In genomic region chr15:99734040-99734291, GRCh38 we compare ENCODE assay signal across 7 cellular contexts. TPM values are rescaled to one million over a fixed set of nuclear protein-coding genes. Genes with fewer than 3 reads are reported as not detected.
DNase-seq lines count a peak whose midpoint lies in the region; ATAC-seq and TF ChIP-seq lines count a peak whose summit lies in the region.
"Not testable (repeated sequence)": the region's sequence is repeated elsewhere in the genome, so short reads cannot be mapped to it uniquely, and the experiment has no call there.

No MANE protein-coding gene starts in this region.

- H3K4me3 ChIP-seq in HCT116 (replicated peaks in 1 of 2; ENCODE audit: low read depth in 1 of 2, low read length in 2 of 2) (peak overlapping the region; percentile 42 to 73; a peak in 3 of 4 replicates), ectodermal cell (ENCODE audit: insufficient read depth, low read depth, low read length) (peak overlapping the region; percentile 83), iPS-18a (ENCODE audit: low read length) (peak overlapping the region; percentile 57), smooth muscle cell (peak overlapping the region; percentile 85)
- H3K4me3 ChIP-seq in RWPE2 (ENCODE audit: severe bottlenecking): not testable (repeated sequence)

- not testable (repeated sequence) for H3K9me3 Mint-ChIP-seq in activated T-helper 2 cell treated with anti-CD3 and anti-CD28 coated beads, Interferon-gamma antibody, Interleukin-2, Interleukin-4, amounts not matched to agents 10 μg/mL and 5 μg/mL and 100 μg/mL, durations not matched to agents 14 hours and 24 hours and 36 hours; nephron progenitor cell

- H3K9me3 ChIP-seq in HCT116 (ENCODE audit: control insufficient read depth in 1 of 2, insufficient read depth in 1 of 2, low read depth in 1 of 2, low read length in 2 of 2); RWPE2 (ENCODE audit: severe bottlenecking); ectodermal cell (ENCODE audit: control insufficient read depth, low read length); iPS-18a (ENCODE audit: control insufficient read depth, low read depth, low read length); smooth muscle cell (replicated peaks; ENCODE audit: low read depth): not testable (repeated sequence)

- H3K4me1 ChIP-seq in HCT116 (ENCODE audit: control insufficient read depth in 1 of 2, insufficient read depth in 2 of 2, low read length in 2 of 2) (peaks cover 3 to 13% of the 10 kb centered on the region in 2 experiments; a peak in 3 of 4 replicates), iPS-18a (ENCODE audit: control insufficient read depth, low read depth, low read length) (peaks cover 17% of the 10 kb centered on the region)
- H3K4me1 ChIP-seq in RWPE2 (ENCODE audit: insufficient read depth, poor library complexity, severe bottlenecking); ectodermal cell (ENCODE audit: control insufficient read depth, insufficient read depth, low read length); smooth muscle cell (ENCODE audit: low read depth): not testable (repeated sequence)

- H3K27ac Mint-ChIP-seq in activated T-helper 2 cell treated with anti-CD3 and anti-CD28 coated beads, Interferon-gamma antibody, Interleukin-2, Interleukin-4, amounts not matched to agents 10 μg/mL and 5 μg/mL and 100 μg/mL, durations not matched to agents 14 hours and 24 hours and 36 hours: peak overlapping the region; percentile 86
- not testable (repeated sequence) for H3K27ac Mint-ChIP-seq in nephron progenitor cell

- CTCF ChIA-PET in HCT116 (lab: Charles Lee): interaction anchor here (1.5 to 1.8 kb wide), 2 partner anchors 23 to 30 kb away, joined by 9 to 19 read pairs; no protein-coding TSS in a partner anchor

- not testable (repeated sequence) for H4K20me1 ChIP-seq in HCT116 (ENCODE audit: insufficient read depth)
- H4K20me1 ChIP-seq in smooth muscle cell (ENCODE audit: low read depth): peaks cover 17% of the 10 kb centered on the region

- not testable (repeated sequence) for H3K27me3 ChIP-seq in HCT116 (ENCODE audit: insufficient read depth, low read length); RWPE2 (ENCODE audit: insufficient read depth, poor library complexity, severe bottlenecking); smooth muscle cell (ENCODE audit: low read depth)
- H3K27me3 ChIP-seq in ectodermal cell (ENCODE audit: control insufficient read depth, insufficient read depth, low read length, poor library complexity, severe bottlenecking) (peaks cover 19% of the 10 kb centered on the region), iPS-18a (ENCODE audit: control insufficient read depth, insufficient read depth, low read length) (peaks cover 11% of the 10 kb centered on the region)

- not testable (repeated sequence) for TF ChIP-seq POLR2A in HCT116 (IDR thresholded peaks at IDR 0.05; ENCODE audit: borderline replicate concordance, extremely low read depth, insufficient read depth, insufficient read length)

- H3K27ac ChIP-seq in HCT116 (ENCODE audit: low read depth, low read length) (peak overlapping the region; percentile 59), RWPE2 (ENCODE audit: poor library complexity, severe bottlenecking) (peak overlapping the region; percentile 11), ectodermal cell (ENCODE audit: insufficient read depth, low read depth, low read length, poor library complexity, severe bottlenecking) (peak overlapping the region; percentile 3)
- not testable (repeated sequence) for H3K27ac ChIP-seq in iPS-18a (ENCODE audit: low read length); smooth muscle cell (ENCODE audit: low read depth)

- not testable (repeated sequence) for H3K79me2 ChIP-seq in HCT116 (ENCODE audit: insufficient read depth, low read length); smooth muscle cell (ENCODE audit: low read depth)

- not testable (repeated sequence) for H3K36me3 ChIP-seq in HCT116 (ENCODE audit: control insufficient read depth in 1 of 2, insufficient read depth in 2 of 2, low read length in 2 of 2); ectodermal cell (ENCODE audit: control insufficient read depth, insufficient read depth, low read length); iPS-18a (ENCODE audit: control insufficient read depth, low read depth, low read length); smooth muscle cell (ENCODE audit: low read depth)
- H3K36me3 ChIP-seq in RWPE2 (ENCODE audit: low read depth): peaks cover 14% of the 10 kb centered on the region

- POLR2A ChIA-PET in HCT116 (lab: Charles Lee): interaction anchor here (1.0 to 1.6 kb wide), 2 partner anchors 22 to 177 kb away, joined by 3 to 5 read pairs; no protein-coding TSS in a partner anchor

- not testable (repeated sequence) for H3F3A ChIP-seq in smooth muscle cell (ENCODE audit: low read depth)

- not testable (repeated sequence) for TF ChIP-seq CTCF in HCT116 (IDR thresholded peaks at IDR 0.05 in 2 of 3, conservative IDR thresholded peaks at IDR 0.05 in 1 of 3; ENCODE audit: borderline replicate concordance in 1 of 3, insufficient read depth in 1 of 3, low read depth in 2 of 3, low read length in 2 of 3); RWPE2 (IDR thresholded peaks at IDR 0.05; ENCODE audit: poor library complexity, severe bottlenecking); nephron progenitor cell (IDR thresholded peaks at IDR 0.05); smooth muscle cell (IDR thresholded peaks at IDR 0.05; ENCODE audit: borderline replicate concordance, insufficient read depth, poor library complexity, severe bottlenecking)

- not testable (repeated sequence) for TF ChIP-seq RAD21 in HCT116 (IDR thresholded peaks at IDR 0.05; ENCODE audit: low read depth)

- H3K27me3 Mint-ChIP-seq in activated T-helper 2 cell treated with anti-CD3 and anti-CD28 coated beads, Interferon-gamma antibody, Interleukin-2, Interleukin-4, amounts not matched to agents 10 μg/mL and 5 μg/mL and 100 μg/mL, durations not matched to agents 14 hours and 24 hours and 36 hours (ENCODE audit: low read depth): not testable (repeated sequence)
- peaks cover 25% of the 10 kb centered on the region for H3K27me3 Mint-ChIP-seq in nephron progenitor cell (ENCODE audit: low read depth, poor library complexity)

- BruUV-seq in HCT116 (replicated peaks; lab: Mats Ljungman, UMichigan): not testable (repeated sequence)

- H3K4me2 ChIP-seq in HCT116 (ENCODE audit: low read length) (peak overlapping the region; percentile 86), smooth muscle cell (peak overlapping the region; percentile 89)

- RAD21 ChIA-PET in HCT116 (lab: Charles Lee; ENCODE audit: low non-redundant PET in 1 of 2, low total read pairs in 2 of 2, uncharacterized antibody in 2 of 2, unreplicated experiment in 2 of 2): not testable (repeated sequence)

- DNase-seq in HCT116 (ENCODE audit: low read depth, low spot score); RWPE2 (ENCODE audit: low spot score); activated T-helper 2 cell treated with anti-CD3 and anti-CD28 coated beads, Interferon-gamma antibody, Interleukin-2, Interleukin-4, amounts not matched to agents 10 μg/mL and 5 μg/mL and 100 μg/mL, durations not matched to agents 14 hours and 24 hours and 36 hours (ENCODE audit: low spot score); nephron progenitor cell; smooth muscle cell (lab: John Stamatoyannopoulos, UW; ENCODE audit: unreplicated experiment): not testable (repeated sequence)

- ATAC-seq in HCT116; RWPE2 (ENCODE audit: low read depth): not testable (repeated sequence)

- not testable (repeated sequence) for H2AFZ ChIP-seq in HCT116 (ENCODE audit: low read depth, low read length, poor library complexity, severe bottlenecking); smooth muscle cell (ENCODE audit: low read depth)

- H3K9ac ChIP-seq in HCT116 (ENCODE audit: low read length): peak overlapping the region; percentile 58; the same call in 1 of the 2 replicates
- H3K9ac ChIP-seq in iPS-18a (ENCODE audit: low read length): peak overlapping the region; percentile 64
- not testable (repeated sequence) for H3K9ac ChIP-seq in smooth muscle cell (ENCODE audit: low read depth)

- H3K4me1 Mint-ChIP-seq in activated T-helper 2 cell treated with anti-CD3 and anti-CD28 coated beads, Interferon-gamma antibody, Interleukin-2, Interleukin-4, amounts not matched to agents 10 μg/mL and 5 μg/mL and 100 μg/mL, durations not matched to agents 14 hours and 24 hours and 36 hours (ENCODE audit: low read depth): peaks cover 24% of the 10 kb centered on the region
- peaks cover 42% of the 10 kb centered on the region for H3K4me1 Mint-ChIP-seq in nephron progenitor cell

- not testable (repeated sequence) for H3K36me3 Mint-ChIP-seq in activated T-helper 2 cell treated with anti-CD3 and anti-CD28 coated beads, Interferon-gamma antibody, Interleukin-2, Interleukin-4, amounts not matched to agents 10 μg/mL and 5 μg/mL and 100 μg/mL, durations not matched to agents 14 hours and 24 hours and 36 hours (ENCODE audit: low read depth); nephron progenitor cell (ENCODE audit: low read depth)

- intact Hi-C loops in HCT116 (cut with micrococcal nuclease): not testable (repeated sequence)
- intact Hi-C loops in activated T-helper 2 cell treated with anti-CD3 and anti-CD28 coated beads, Interferon-gamma antibody, Interleukin-2, Interleukin-4, amounts not matched to agents 10 μg/mL and 5 μg/mL and 100 μg/mL, durations not matched to agents 14 hours and 24 hours and 36 hours (cut with micrococcal nuclease): loop anchor here (5.0 kb wide), 1 partner anchor 868 kb away; the partner anchor contains the start of genes ASB7 and LINS1

- H3K9me2 ChIP-seq in HCT116 (ENCODE audit: insufficient read depth): not testable (repeated sequence)

- H3K4me3 Mint-ChIP-seq in activated T-helper 2 cell treated with anti-CD3 and anti-CD28 coated beads, Interferon-gamma antibody, Interleukin-2, Interleukin-4, amounts not matched to agents 10 μg/mL and 5 μg/mL and 100 μg/mL, durations not matched to agents 14 hours and 24 hours and 36 hours (ENCODE audit: low read depth): peak overlapping the region; percentile 70
- H3K4me3 Mint-ChIP-seq in nephron progenitor cell: peak overlapping the region; percentile 81

- WGBS in ectodermal cell, 2 experiments: 94 to 97% methylated on average over 12 to 13 of the region's 13 CpGs
- WGBS in smooth muscle cell (ENCODE audit: low lambda C conversion rate): 95% methylated on average over 13 of the region's 13 CpGs

RNA-seq across cellular contexts. Expression of gene LYSMD4, which starts 0.7 kb away (rescaled TPM):
- total RNA-seq in HCT116 (2021; ENCODE audit: unreplicated experiment) (8.6 TPM), smooth muscle cell (4.4 and 6.1 TPM in 2 replicates)
- 3.1 and 5.0 TPM in 2 replicates for polyA plus RNA-seq in HCT116 (2012)
- 6.8 and 7.6 TPM in 2 replicates for total RNA-seq in activated T-helper 2 cell treated with anti-CD3 and anti-CD28 coated beads, Interferon-gamma antibody, Interleukin-2, Interleukin-4, amounts not matched to agents 10 μg/mL and 5 μg/mL and 100 μg/mL, durations not matched to agents 14 hours and 24 hours and 36 hours
- 16.8 TPM for polyA plus RNA-seq in ectodermal cell (2013, experiment 1 of 4)
- 18.4 TPM for polyA plus RNA-seq in ectodermal cell (2013, experiment 2 of 4)
- 13.8 TPM for polyA plus RNA-seq in ectodermal cell (2013, experiment 3 of 4)
- polyA plus RNA-seq in ectodermal cell (2013, experiment 4 of 4): 14.8 TPM
- 6.0 and 12.4 TPM in 2 replicates for polyA plus RNA-seq in smooth muscle cell
